In the genomic region with DNA sequence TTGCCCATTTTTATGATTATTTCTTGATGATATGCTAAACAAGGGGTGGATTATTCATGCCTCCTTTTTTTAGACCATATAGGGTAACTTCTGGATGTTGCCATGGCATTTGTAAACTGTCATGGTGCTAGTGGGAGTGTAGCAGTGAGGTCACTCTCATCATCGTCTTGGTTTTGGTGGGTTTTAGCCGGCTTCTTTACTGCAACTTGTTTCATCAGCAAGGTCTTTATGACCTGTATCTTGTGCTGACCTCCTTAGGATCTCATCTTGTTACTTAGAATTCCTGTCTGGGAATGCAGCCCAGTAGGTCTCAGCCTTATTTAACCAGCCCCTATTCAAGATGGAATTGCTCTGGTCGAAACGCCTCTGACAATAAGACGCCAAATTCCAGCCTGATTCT, we compare ENCODE assay signal across 1 cellular context.
A peak's percentile ranks its signal among the peaks of the same experiment; 100 is the strongest.
TF ChIP-seq lines count a peak whose summit lies in the region.
"Not testable (repeated sequence)": the region's sequence is repeated elsewhere in the genome, so short reads cannot be mapped to it uniquely, and the experiment has no call there.

No MANE protein-coding gene starts in this region.

TF ChIP-seq in K562, 482 proteins besides CTCF, POLR2A, EP300 and RAD21:
- peak; percentile 68 to 71; a peak in 2 of 4 replicates for TF ChIP-seq TRIM24 (IDR thresholded peaks at IDR 0.05)
- peak; percentile 80 for TF ChIP-seq RFX1 (IDR thresholded peaks at IDR 0.05)
- peak in 1 of 2 experiments; percentile 78; a peak in 2 of 4 replicates for TF ChIP-seq SRF (CRISPR knock-in tag; IDR thresholded peaks at IDR 0.05)
- not testable (repeated sequence) for TF ChIP-seq NR2C1 (IDR thresholded peaks at IDR 0.05); ATF3 (CRISPR knock-in tag; conservative IDR thresholded peaks at IDR 0.05)
- TF ChIP-seq NR2C1 (tag; IDR thresholded peaks at IDR 0.05): 0 out of 2 replicates have a peak, but pooled peaks have one; percentile 15
- 0 out of 2 replicates have a peak, but pooled peaks have one; percentile 16 for TF ChIP-seq SMAD4 (CRISPR knock-in tag; conservative IDR thresholded peaks at IDR 0.05)
- TF ChIP-seq CEBPG (CRISPR knock-in tag; IDR thresholded peaks at IDR 0.05): peak; percentile 72
- TF ChIP-seq CEBPG (tag; conservative IDR thresholded peaks at IDR 0.05 in 1 of 2, IDR thresholded peaks at IDR 0.05 in 1 of 2): peak in 1 of 2 experiments; percentile 79; a peak in 2 of 4 replicates
- 0 out of 2 replicates have a peak, but pooled peaks have one; percentile 7 for TF ChIP-seq TFE3 (CRISPR knock-in tag; IDR thresholded peaks at IDR 0.05)
- peak; percentile 39; the same call in 1 of the 2 replicates for TF ChIP-seq ZNF589 (CRISPR knock-in tag; IDR thresholded peaks at IDR 0.05; ENCODE audit: low read depth)
- TF ChIP-seq ATF3 (IDR thresholded peaks at IDR 0.05): peak; percentile 76
- peak; percentile 75; the same call in 1 of the 2 replicates for TF ChIP-seq ATF7 (IDR thresholded peaks at IDR 0.05)
